ENCODE assay signal across 18 cellular contexts in the genomic region with DNA sequence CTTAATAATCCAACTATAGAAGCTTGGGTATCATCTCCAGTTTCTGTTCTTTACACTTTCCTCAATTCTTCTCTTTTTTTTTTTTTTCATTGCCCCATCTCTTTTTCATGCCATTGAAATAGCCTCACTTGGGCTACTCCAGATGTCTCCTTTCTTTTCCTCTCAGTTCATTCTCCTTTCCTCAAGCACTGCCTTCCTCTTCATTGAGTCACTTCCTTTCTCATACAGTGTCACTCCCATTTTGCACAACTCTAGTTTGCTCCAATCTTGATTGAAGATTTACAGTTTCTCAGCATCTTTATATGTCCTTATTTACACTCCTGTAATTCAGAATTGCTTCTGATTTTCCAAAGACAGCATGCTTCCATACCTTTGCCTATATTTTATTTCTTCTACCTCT.
DNase-seq lines count a peak whose midpoint lies in the region; ATAC-seq, FAIRE-seq and TF ChIP-seq lines count a peak whose summit lies in the region.
"Had no signal": no experiment of that assay in that cellular context is flagged by ENCODE, and none has a peak within 500 bp of the region (broad histone marks: within the 10 kb centered on the region; RNA-seq: fewer than 3 reads in every experiment).

No MANE protein-coding gene starts in this region.

- H3K27me3 Mint-ChIP-seq in HFFc6 (ENCODE audit: insufficient read depth) (peaks cover 2% of the 10 kb centered on the region; the same call in 1 of the 2 replicates), T-cell (no peaks in the 10 kb centered on the region)

- peak; percentile 64 for DNase-seq in AG04450 (ENCODE audit: low read depth, low spot score)
- peak; percentile 79 for DNase-seq in HFFc6
- peak; percentile 70 for DNase-seq in amniotic epithelial cell (ENCODE audit: low read depth)
- DNase-seq in foreskin keratinocyte = peak; percentile 33 to 73
- DNase-seq in thyroid gland = no peak
- no peak for DNase-seq in urothelium cell line (ENCODE audit: low spot score)
- DNase-seq in T-cell = no peak
- DNase-seq: activated CD4-positive, alpha-beta T cell treated with anti-CD3 and anti-CD28 coated beads for 4 hours; central memory CD4-positive, alpha-beta T cell; GF-D8; NCI-H1092 treated with DMSO at 0.1 percent for 48 hours; retina; stimulated activated CD4-positive, alpha-beta T cell treated with anti-CD3 and anti-CD28 coated beads, Interleukin-4, amount 100 ng/mL, for 24 hours; stimulated activated naive CD8-positive, alpha-beta T cell treated with anti-CD3 and anti-CD28 coated beads, Interleukin-15, Interleukin-2, amounts not matched to agents 100 U/mL and 50 U/mL, for 24 hours had no signal

- TF ChIP-seq POLR2A in thyroid gland (IDR thresholded peaks at IDR 0.05) = no peak

- H3K27ac Mint-ChIP-seq in HFFc6 (peak overlapping the region; percentile 43), T-cell (no peak overlapping the region)
- H3K27ac Mint-ChIP-seq: T-helper 1 cell treated with Interleukin-12 subunit alpha and Interleukin-12 subunit beta and Interleukin-4 antibody, amounts not matched to agents 30 μg/mL and 1 μg/mL, for 36 hours had no signal

- intact Hi-C loops in thyroid gland (cut with DNase I) = no loop called here

- H3K27me3 ChIP-seq in AG04450 (ENCODE audit: control insufficient read depth, insufficient read depth, low read length) (no peaks in the 10 kb centered on the region), foreskin keratinocyte (no peaks in the 10 kb centered on the region), thyroid gland (no peaks in the 10 kb centered on the region)

- peaks cover 42 to 56% of the 10 kb centered on the region in 2 donors for H3K36me3 ChIP-seq in thyroid gland

- H3K4me3 ChIP-seq in AG04450 (ENCODE audit: low read depth, low read length) (no peak overlapping the region), thyroid gland (replicated peaks in 1 of 3) (no peak overlapping the region)

- H3K4me1 ChIP-seq in foreskin keratinocyte = peaks cover 8% of the 10 kb centered on the region
- no peaks in the 10 kb centered on the region for H3K4me1 ChIP-seq in thyroid gland

- peak overlapping the region; percentile 53 for H3K27ac ChIP-seq in AG04450 (ENCODE audit: low read depth, low read length)
- H3K27ac ChIP-seq in foreskin keratinocyte = no peak overlapping the region
- H3K27ac ChIP-seq in thyroid gland = no peak overlapping the region
- H3K27ac ChIP-seq: C4-2B had no signal

- ATAC-seq in foreskin keratinocyte (peak; percentile 80), HG03469 (IDR thresholded peaks at IDR 0.05; ENCODE audit: unreplicated experiment) (no peak), T-cell (replicated peaks in 1 of 4) (no peak)
- ATAC-seq: esophagus mucosa; stimulated activated naive CD8-positive, alpha-beta T cell treated with anti-CD3 and anti-CD28 coated beads, Interleukin-15, Interleukin-2, amounts not matched to agents 100 U/mL and 50 U/mL, for 24 hours had no signal

- FAIRE-seq in urothelium cell line (lab: Jason Lieb, UNC) = no peak

- POLR2A ChIA-PET in AG04450 (lab: Yijun Ruan, JAX) = no interaction called here
- POLR2A ChIA-PET in T-cell (lab: Charles Lee) = no interaction called here

- H3K9me3 ChIP-seq in AG04450 (ENCODE audit: control insufficient read depth, insufficient read depth, low read length) = no peaks in the 10 kb centered on the region
- no peaks in the 10 kb centered on the region for H3K9me3 ChIP-seq in thyroid gland

- TF ChIP-seq CTCF in AG04450 (IDR thresholded peaks at IDR 0.05; ENCODE audit: low read depth, low read length) (no peak), HFFc6 (IDR thresholded peaks at IDR 0.05) (no peak), foreskin keratinocyte (conservative IDR thresholded peaks at IDR 0.05) (no peak), thyroid gland (IDR thresholded peaks at IDR 0.05) (no peak)

- H3K4me1 Mint-ChIP-seq in HFFc6 (ENCODE audit: low read depth) (peaks cover 32% of the 10 kb centered on the region), T-cell (no peaks in the 10 kb centered on the region)

- H3K9me3 Mint-ChIP-seq in HFFc6 (no peaks in the 10 kb centered on the region), T-cell (no peaks in the 10 kb centered on the region)
- H3K9me3 Mint-ChIP-seq: T-helper 1 cell treated with Interleukin-12 subunit alpha and Interleukin-12 subunit beta and Interleukin-4 antibody, amounts not matched to agents 30 μg/mL and 1 μg/mL, for 36 hours had no signal

- CTCF ChIA-PET in AG04450 (lab: Charles Lee) (interaction anchor here (1.0 kb wide), 1 partner anchor 159 kb away, joined by 4 read pairs; no protein-coding TSS in a partner anchor), T-cell (lab: Charles Lee) (interaction anchor here in 1 of 2 donors (0.6 kb wide), 1 partner anchor 61 kb away, joined by 3 read pairs; no protein-coding TSS in a partner anchor)

- H3K36me3 Mint-ChIP-seq in HFFc6 (ENCODE audit: low read depth) = peaks cover 63% of the 10 kb centered on the region
- H3K36me3 Mint-ChIP-seq in T-cell = peaks cover 55% of the 10 kb centered on the region

- H3K4me3 Mint-ChIP-seq in HFFc6 = peak overlapping the region; percentile 26
- H3K4me3 Mint-ChIP-seq in T-cell = no peak overlapping the region
- H3K4me3 Mint-ChIP-seq: T-helper 1 cell treated with Interleukin-12 subunit alpha and Interleukin-12 subunit beta and Interleukin-4 antibody, amounts not matched to agents 30 μg/mL and 1 μg/mL, for 36 hours had no signal

Comparison
In these comparisons a context has a peak if more than half of its experiments do, and no peak if none do; other contexts are left out.
1. DNase-seq: peak in AG04450 (single experiment), HFFc6 (single experiment), amniotic epithelial cell (single experiment) and foreskin keratinocyte (2 of 2); none in thyroid gland (0 of 2), urothelium cell line (single experiment) and T-cell (0 of 34).